In genomic region chr19:30788105-30788765, GRCh38 we compare ENCODE assay signal across 31 cellular contexts.
"Had no signal": no experiment of that assay in that cellular context is flagged by ENCODE, and none has a peak within 500 bp of the region (broad histone marks: within the 10 kb centered on the region; RNA-seq: fewer than 3 reads in every experiment).

No MANE protein-coding gene starts in this region.

- H3K27ac Mint-ChIP-seq: activated CD4-positive, alpha-beta memory T cell treated with anti-CD3 and anti-CD28 coated beads, Interleukin-2, amount 10 ng/mL, durations not matched to agents 7 days and 5 days; activated naive CD4-positive, alpha-beta T cell treated with anti-CD3 and anti-CD28 coated beads, Interleukin-2, amount 10 ng/mL, durations not matched to agents 7 days and 5 days; activated naive CD8-positive, alpha-beta T cell treated with anti-CD3 and anti-CD28 coated beads, Interleukin-2, amount 10 ng/mL, durations not matched to agents 7 days and 5 days; brain; natural killer cell treated with Interleukin-12 subunit alpha and Interleukin-12 subunit beta and Interleukin-15 and Interleukin-18, amount 100 ng/mL, for 72 hours; progenitor cell of endocrine pancreas; stimulated activated memory B cell treated with anti-CD40 and anti-IgM and Interleukin-4, amounts not matched to agents 10 μg/mL and 1 μg/mL and 100 μg/mL, for 72 hours; T-helper 1 cell treated with Interleukin-12 subunit alpha and Interleukin-12 subunit beta and Interleukin-4 antibody, amounts not matched to agents 30 μg/mL and 1 μg/mL, for 36 hours had no signal

- DNase-seq: activated CD4-positive, alpha-beta memory T cell treated with anti-CD3 and anti-CD28 coated beads, Interleukin-2, amount 10 ng/mL, durations not matched to agents 7 days and 5 days; activated CD4-positive, alpha-beta T cell treated with anti-CD3 and anti-CD28 coated beads for 48 hours; activated effector memory CD4-positive, alpha-beta T cell treated with anti-CD3 and anti-CD28 coated beads, Interleukin-2, amount 50 U/mL, for 16 hours; activated naive CD4-positive, alpha-beta T cell treated with anti-CD3 and anti-CD28 coated beads, Interleukin-2, amount 10 ng/mL, durations not matched to agents 7 days and 5 days; activated naive CD8-positive, alpha-beta T cell treated with anti-CD3 and anti-CD28 coated beads, Interleukin-2, amount 10 ng/mL, durations not matched to agents 7 days and 5 days; foreskin keratinocyte; heart left ventricle; hypothalamus; kidney glomerular epithelial cell; lower lobe of right lung; mucosa of descending colon; ovary; stimulated activated CD4-positive, alpha-beta T cell treated with anti-CD3 and anti-CD28 coated beads, Interleukin-1b, Interleukin-23, amount 100 ng/mL, for 48 hours; stimulated activated CD4-positive, alpha-beta T cell treated with anti-CD3 and anti-CD28 coated beads, Interleukin-4, amount 100 ng/mL, for 4 hours; stimulated activated CD8-positive, alpha-beta memory T cell treated with anti-CD3 and anti-CD28 coated beads, Interleukin-4, amount 100 ng/mL, for 48 hours; stimulated activated naive CD8-positive, alpha-beta T cell treated with anti-CD3 and anti-CD28 coated beads, Interleukin-15, amount 100 ng/mL, for 72 hours; substantia nigra; T-helper 9 cell; upper lobe of left lung had no signal

- ATAC-seq: activated CD4-positive, CD25-positive, alpha-beta regulatory T cell treated with anti-CD3 and anti-CD28 coated beads, Interleukin-2, amount 50 U/mL, for 24 hours; esophagus mucosa; foreskin keratinocyte; heart left ventricle; left lobe of liver; lower lobe of right lung; mucosa of descending colon; natural killer cell treated with Interleukin-12 subunit alpha and Interleukin-12 subunit beta and Interleukin-15 and Interleukin-18, amount 100 ng/mL, for 72 hours; stimulated activated memory B cell treated with anti-CD40 and anti-IgM and Interleukin-4, amounts not matched to agents 10 μg/mL and 1 μg/mL and 100 μg/mL, for 72 hours; stimulated activated naive CD8-positive, alpha-beta T cell treated with anti-CD3 and anti-CD28 coated beads, Interleukin-15, amount 100 ng/mL, for 72 hours had no signal

- H3K27me3 Mint-ChIP-seq: activated CD4-positive, alpha-beta memory T cell treated with anti-CD3 and anti-CD28 coated beads, Interleukin-2, amount 10 ng/mL, durations not matched to agents 7 days and 5 days; activated naive CD4-positive, alpha-beta T cell treated with anti-CD3 and anti-CD28 coated beads, Interleukin-2, amount 10 ng/mL, durations not matched to agents 7 days and 5 days; activated naive CD8-positive, alpha-beta T cell treated with anti-CD3 and anti-CD28 coated beads, Interleukin-2, amount 10 ng/mL, durations not matched to agents 7 days and 5 days; stimulated activated memory B cell treated with anti-CD40 and anti-IgM and Interleukin-4, amounts not matched to agents 10 μg/mL and 1 μg/mL and 100 μg/mL, for 72 hours had no signal

- H3K4me3 ChIP-seq: ascending aorta, coronary artery, heart left ventricle, lower lobe of right lung, mucosa of descending colon, ovary, SK-N-MC, smooth muscle cell, upper lobe of left lung had no signal

- H3K27me3 ChIP-seq: ascending aorta, foreskin keratinocyte, heart left ventricle, ovary, upper lobe of left lung had no signal

- H3K36me3 Mint-ChIP-seq: activated naive CD4-positive, alpha-beta T cell treated with anti-CD3 and anti-CD28 coated beads, Interleukin-2, amount 10 ng/mL, durations not matched to agents 7 days and 5 days; activated naive CD8-positive, alpha-beta T cell treated with anti-CD3 and anti-CD28 coated beads, Interleukin-2, amount 10 ng/mL, durations not matched to agents 7 days and 5 days; brain; natural killer cell treated with Interleukin-12 subunit alpha and Interleukin-12 subunit beta and Interleukin-15 and Interleukin-18, amount 100 ng/mL, for 72 hours; stimulated activated memory B cell treated with anti-CD40 and anti-IgM and Interleukin-4, amounts not matched to agents 10 μg/mL and 1 μg/mL and 100 μg/mL, for 72 hours had no signal

- H3K4me1 Mint-ChIP-seq: activated CD4-positive, alpha-beta memory T cell treated with anti-CD3 and anti-CD28 coated beads, Interleukin-2, amount 10 ng/mL, durations not matched to agents 7 days and 5 days; activated naive CD4-positive, alpha-beta T cell treated with anti-CD3 and anti-CD28 coated beads, Interleukin-2, amount 10 ng/mL, durations not matched to agents 7 days and 5 days; activated naive CD8-positive, alpha-beta T cell treated with anti-CD3 and anti-CD28 coated beads, Interleukin-2, amount 10 ng/mL, durations not matched to agents 7 days and 5 days; stimulated activated memory B cell treated with anti-CD40 and anti-IgM and Interleukin-4, amounts not matched to agents 10 μg/mL and 1 μg/mL and 100 μg/mL, for 72 hours; stimulated activated naive CD8-positive, alpha-beta T cell treated with anti-CD3 and anti-CD28 coated beads, Interleukin-15, amount 100 ng/mL, for 72 hours had no signal

- H3K9me3 Mint-ChIP-seq: activated CD4-positive, alpha-beta memory T cell treated with anti-CD3 and anti-CD28 coated beads, Interleukin-2, amount 10 ng/mL, durations not matched to agents 7 days and 5 days; activated naive CD4-positive, alpha-beta T cell treated with anti-CD3 and anti-CD28 coated beads, Interleukin-2, amount 10 ng/mL, durations not matched to agents 7 days and 5 days; activated naive CD8-positive, alpha-beta T cell treated with anti-CD3 and anti-CD28 coated beads, Interleukin-2, amount 10 ng/mL, durations not matched to agents 7 days and 5 days; brain; natural killer cell treated with Interleukin-12 subunit alpha and Interleukin-12 subunit beta and Interleukin-15 and Interleukin-18, amount 100 ng/mL, for 72 hours; stimulated activated naive CD8-positive, alpha-beta T cell treated with anti-CD3 and anti-CD28 coated beads, Interleukin-15, amount 100 ng/mL, for 72 hours; T-helper 1 cell treated with Interleukin-12 subunit alpha and Interleukin-12 subunit beta and Interleukin-4 antibody, amounts not matched to agents 30 μg/mL and 1 μg/mL, for 36 hours had no signal

- H3K4me3 Mint-ChIP-seq: activated CD4-positive, alpha-beta memory T cell treated with anti-CD3 and anti-CD28 coated beads, Interleukin-2, amount 10 ng/mL, durations not matched to agents 7 days and 5 days; activated naive CD4-positive, alpha-beta T cell treated with anti-CD3 and anti-CD28 coated beads, Interleukin-2, amount 10 ng/mL, durations not matched to agents 7 days and 5 days; activated naive CD8-positive, alpha-beta T cell treated with anti-CD3 and anti-CD28 coated beads, Interleukin-2, amount 10 ng/mL, durations not matched to agents 7 days and 5 days; brain; natural killer cell treated with Interleukin-12 subunit alpha and Interleukin-12 subunit beta and Interleukin-15 and Interleukin-18, amount 100 ng/mL, for 72 hours; stimulated activated memory B cell treated with anti-CD40 and anti-IgM and Interleukin-4, amounts not matched to agents 10 μg/mL and 1 μg/mL and 100 μg/mL, for 72 hours; stimulated activated naive CD8-positive, alpha-beta T cell treated with anti-CD3 and anti-CD28 coated beads, Interleukin-15, amount 100 ng/mL, for 72 hours; T-helper 1 cell treated with Interleukin-12 subunit alpha and Interleukin-12 subunit beta and Interleukin-4 antibody, amounts not matched to agents 30 μg/mL and 1 μg/mL, for 36 hours had no signal

- H3K36me3 ChIP-seq: ascending aorta, heart left ventricle, lower lobe of right lung, ovary, upper lobe of left lung had no signal
